Comparison of ENCODE assay signal across 22 cellular contexts in the genomic region with DNA sequence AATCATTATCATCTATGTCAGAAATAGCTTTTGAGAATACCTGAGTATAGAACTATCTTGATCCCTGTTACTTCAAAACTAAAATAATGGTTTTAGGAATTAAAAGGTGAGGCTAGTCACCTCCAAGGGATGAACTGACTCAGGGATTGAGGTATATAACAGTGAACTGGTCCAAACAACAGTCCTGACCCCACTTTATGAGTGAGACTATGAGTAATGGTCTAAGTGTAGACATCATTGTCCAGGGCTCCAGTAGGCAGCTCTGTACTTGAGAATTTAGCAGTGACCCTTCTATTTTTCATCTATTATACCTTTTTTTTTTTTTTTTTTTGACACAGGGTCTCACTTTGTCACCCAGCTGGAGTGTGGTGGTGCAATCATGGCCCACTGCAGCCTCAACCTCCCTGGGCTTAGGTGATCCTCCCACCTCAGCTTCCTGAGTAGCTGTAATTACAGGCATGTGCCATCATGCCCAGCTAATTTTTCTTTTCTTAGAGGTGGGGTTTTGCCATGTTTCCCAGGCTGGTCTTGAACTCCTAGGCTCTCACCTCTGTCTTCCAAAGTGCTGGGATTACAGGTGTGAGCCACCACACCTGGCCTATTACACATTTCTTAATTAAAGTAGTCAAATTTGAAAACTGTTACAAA. TPM values are rescaled to one million over a fixed set of nuclear protein-coding genes. Genes with fewer than 3 reads are reported as not detected.
A peak's percentile ranks its signal among the peaks of the same experiment; 100 is the strongest.
DNase-seq lines count a peak whose midpoint lies in the region; ATAC-seq and TF ChIP-seq lines count a peak whose summit lies in the region.
"Had no signal": no experiment of that assay in that cellular context is flagged by ENCODE, and none has a peak within 500 bp of the region (broad histone marks: within the 10 kb centered on the region; RNA-seq: fewer than 3 reads in every experiment).

No MANE protein-coding gene starts in this region.

- intact Hi-C loops in spleen (cut with DNase I; ENCODE audit: low total_unique reads): loop anchor here (10.0 kb wide), 1 partner anchor 185 kb away; no protein-coding TSS in a partner anchor

- DNase-seq in ELR (ENCODE audit: low read depth) (peak; percentile 15), RWPE2 (ENCODE audit: low spot score) (no peak), spleen (no peak), AML-193 (lab: John Stamatoyannopoulos, UW) (no peak), dedifferentiated amniotic fluid mesenchymal stem cell (ENCODE audit: extremely low spot score) (no peak)
- DNase-seq: activated CD4-positive, alpha-beta T cell treated with anti-CD3 and anti-CD28 coated beads for 48 hours; activated T-cell treated with anti-CD3 and anti-CD28 coated beads, Interleukin-2, amount 50 U/mL, for 4 hours; brain microvascular endothelial cell; C1 segment of cervical spinal cord; Caco-2; colonic mucosa; endodermal cell; H9; head of caudate nucleus; left cardiac atrium; NCI-H1694 treated with DMSO at 0.1 percent for 48 hours; NCI-H69 had no signal

- ATAC-seq in RWPE2 (ENCODE audit: low read depth) (peak; percentile 66; the same call in 2 of the 3 replicates), gastroesophageal sphincter (no peak), GM21619 (IDR thresholded peaks at IDR 0.05; ENCODE audit: unreplicated experiment) (no peak), HG03039 (IDR thresholded peaks at IDR 0.05; ENCODE audit: unreplicated experiment) (no peak)
- ATAC-seq: activated T-cell treated with anti-CD3 and anti-CD28 coated beads, Interleukin-2, amount 50 U/mL, for 4 hours; natural killer cell treated with Interleukin-12 subunit alpha and Interleukin-12 subunit beta and Interleukin-15 and Interleukin-18, amount 100 ng/mL, for 72 hours had no signal

- TF ChIP-seq EP300 in gastroesophageal sphincter (IDR thresholded peaks at IDR 0.05): no peak

- H3K27ac ChIP-seq in RWPE2 (ENCODE audit: poor library complexity, severe bottlenecking): no peak overlapping the region
- peak overlapping the region; percentile 21 to 71 (median 50) for H3K27ac ChIP-seq in gastroesophageal sphincter
- peak overlapping the region in 7 of 8 donors; percentile 8 to 67 (median 57) for H3K27ac ChIP-seq in spleen
- H3K27ac ChIP-seq: brain microvascular endothelial cell, colonic mucosa, VCaP had no signal

- TF ChIP-seq POLR2A in gastroesophageal sphincter (IDR thresholded peaks at IDR 0.05) (no peak), spleen (IDR thresholded peaks at IDR 0.05) (no peak)

- H3K9me3 ChIP-seq in RWPE2 (ENCODE audit: severe bottlenecking): no peaks in the 10 kb centered on the region
- no peaks in the 10 kb centered on the region for H3K9me3 ChIP-seq in gastroesophageal sphincter
- no peaks in the 10 kb centered on the region for H3K9me3 ChIP-seq in spleen
- H3K9me3 ChIP-seq: Caco-2, colonic mucosa had no signal

- H3K4me3 ChIP-seq in RWPE2 (ENCODE audit: severe bottlenecking): no peak overlapping the region
- no peak overlapping the region for H3K4me3 ChIP-seq in gastroesophageal sphincter
- no peak overlapping the region for H3K4me3 ChIP-seq in spleen
- H3K4me3 ChIP-seq: colonic mucosa had no signal

- H3K27me3 ChIP-seq in RWPE2 (ENCODE audit: insufficient read depth, poor library complexity, severe bottlenecking): no peaks in the 10 kb centered on the region
- H3K27me3 ChIP-seq in gastroesophageal sphincter: no peaks in the 10 kb centered on the region
- H3K27me3 ChIP-seq in spleen (replicated peaks in 1 of 7): no peaks in the 10 kb centered on the region
- H3K27me3 ChIP-seq: brain microvascular endothelial cell, colonic mucosa had no signal

- H3K36me3 ChIP-seq in RWPE2 (ENCODE audit: low read depth) (peaks cover 81% of the 10 kb centered on the region), gastroesophageal sphincter (peaks cover 0 to 97% of the 10 kb centered on the region in 2 donors), spleen (peaks cover 0 to 96% (median 62%) of the 10 kb centered on the region in 6 donors)

- TF ChIP-seq CTCF in RWPE2 (IDR thresholded peaks at IDR 0.05; ENCODE audit: poor library complexity, severe bottlenecking) (no peak), gastroesophageal sphincter (IDR thresholded peaks at IDR 0.05) (no peak), spleen (IDR thresholded peaks at IDR 0.05 in 8 of 11, conservative IDR thresholded peaks at IDR 0.05 in 3 of 11) (no peak)

- H3K4me1 ChIP-seq in RWPE2 (ENCODE audit: insufficient read depth, poor library complexity, severe bottlenecking): no peaks in the 10 kb centered on the region
- H3K4me1 ChIP-seq in gastroesophageal sphincter: peaks cover 0 to 51% (median 0%) of the 10 kb centered on the region in 3 donors
- H3K4me1 ChIP-seq in spleen: peaks cover 0 to 29% (median 12%) of the 10 kb centered on the region in 6 donors
- H3K4me1 ChIP-seq: Caco-2, colonic mucosa had no signal

RNA-seq across cellular contexts. Expression of a gene that starts 36.3 kb away (rescaled TPM):
- total RNA-seq in gastroesophageal sphincter (10 to 100 TPM; 30.7 to 39.1 (median 33.5) TPM), spleen (10 to 100 TPM; 28.6 to 38.8 (median 35.7) TPM)
- polyA plus RNA-seq in spleen: 10 to 100 TPM; 16.6 to 21.8 (median 17.7) TPM

RNA-seq across cellular contexts. Expression of a gene that starts 36.7 kb away (rescaled TPM):
- total RNA-seq in gastroesophageal sphincter: 10 to 100 TPM in 2 of 4 donors, 1 to 10 TPM in 2; 7.6 to 20.2 (median 13.5) TPM
- 10 to 100 TPM; 14.6 to 31.3 (median 25.4) TPM for total RNA-seq in spleen
- polyA plus RNA-seq in spleen: 1 to 10 TPM; 4.9 to 5.4 (median 5.0) TPM
